Comparison of ENCODE assay signal across 12 cellular contexts in genomic region chr1:245807954-245808719, GRCh38.
DNase-seq lines count a peak whose midpoint lies in the region; ATAC-seq, FAIRE-seq and TF ChIP-seq lines count a peak whose summit lies in the region.
"Had no signal": no experiment of that assay in that cellular context is flagged by ENCODE, and none has a peak within 500 bp of the region (broad histone marks: within the 10 kb centered on the region; RNA-seq: fewer than 3 reads in every experiment).

No MANE protein-coding gene starts in this region.

- peaks cover 43 to 45% of the 10 kb centered on the region in 2 donors for H3K4me1 Mint-ChIP-seq in natural killer cell

- TF ChIP-seq CTCF in natural killer cell (IDR thresholded peaks at IDR 0.05) = no peak

- peak overlapping the region; percentile 88 to 89 for H3K27ac Mint-ChIP-seq in natural killer cell
- H3K27ac Mint-ChIP-seq: activated T-helper 2 cell treated with anti-CD3 and anti-CD28 coated beads, Interferon-gamma antibody, Interleukin-2, Interleukin-4, amounts not matched to agents 10 μg/mL and 5 μg/mL and 100 μg/mL, durations not matched to agents 14 hours and 24 hours and 36 hours had no signal

- ATAC-seq in GM21737 (IDR thresholded peaks at IDR 0.05; ENCODE audit: unreplicated experiment) = peak; percentile 51
- peak in 1 of 3 donors; percentile 50 for ATAC-seq in natural killer cell

- DNase-seq in GM12892 (ENCODE audit: insufficient read length) (no peak), NCI-H526 treated with DMSO at 0.1 percent for 48 hours (lab: John Stamatoyannopoulos, UW) (peak; percentile 91), natural killer cell (no peak), occipital lobe (lab: John Stamatoyannopoulos, UW) (no peak), DMS 273 (lab: John Stamatoyannopoulos, UW; ENCODE audit: unreplicated experiment) (no peak), C1 segment of cervical spinal cord (lab: John Stamatoyannopoulos, UW) (no peak)
- no peak for DNase-seq in stimulated activated CD4-positive, alpha-beta T cell treated with anti-CD3 and anti-CD28 coated beads, Interleukin-15, amount 100 ng/mL, for 24 hours
- DNase-seq: cerebellar nuclear complex had no signal

- intact Hi-C loops in natural killer cell (cut with micrococcal nuclease) = no loop called here

- no peaks in the 10 kb centered on the region for H3K27me3 Mint-ChIP-seq in natural killer cell (ENCODE audit: low read depth in 2 of 2)

- no peaks in the 10 kb centered on the region for H3K36me3 Mint-ChIP-seq in natural killer cell

- no peaks in the 10 kb centered on the region for H3K9me3 Mint-ChIP-seq in natural killer cell
- H3K9me3 Mint-ChIP-seq: activated T-helper 2 cell treated with anti-CD3 and anti-CD28 coated beads, Interferon-gamma antibody, Interleukin-2, Interleukin-4, amounts not matched to agents 10 μg/mL and 5 μg/mL and 100 μg/mL, durations not matched to agents 14 hours and 24 hours and 36 hours had no signal

- peak overlapping the region; percentile 77 for H3K4me3 Mint-ChIP-seq in natural killer cell

- peak; percentile 80 for FAIRE-seq in GM12892 (lab: Jason Lieb, UNC)
- FAIRE-seq: D721Med, keratinocyte had no signal

- TF ChIP-seq POLR2A in GM12892 (IDR thresholded peaks at IDR 0.05; ENCODE audit: low read depth, low read length) = no peak
